ENCODE assay signal across 8 cellular contexts in the genomic region with DNA sequence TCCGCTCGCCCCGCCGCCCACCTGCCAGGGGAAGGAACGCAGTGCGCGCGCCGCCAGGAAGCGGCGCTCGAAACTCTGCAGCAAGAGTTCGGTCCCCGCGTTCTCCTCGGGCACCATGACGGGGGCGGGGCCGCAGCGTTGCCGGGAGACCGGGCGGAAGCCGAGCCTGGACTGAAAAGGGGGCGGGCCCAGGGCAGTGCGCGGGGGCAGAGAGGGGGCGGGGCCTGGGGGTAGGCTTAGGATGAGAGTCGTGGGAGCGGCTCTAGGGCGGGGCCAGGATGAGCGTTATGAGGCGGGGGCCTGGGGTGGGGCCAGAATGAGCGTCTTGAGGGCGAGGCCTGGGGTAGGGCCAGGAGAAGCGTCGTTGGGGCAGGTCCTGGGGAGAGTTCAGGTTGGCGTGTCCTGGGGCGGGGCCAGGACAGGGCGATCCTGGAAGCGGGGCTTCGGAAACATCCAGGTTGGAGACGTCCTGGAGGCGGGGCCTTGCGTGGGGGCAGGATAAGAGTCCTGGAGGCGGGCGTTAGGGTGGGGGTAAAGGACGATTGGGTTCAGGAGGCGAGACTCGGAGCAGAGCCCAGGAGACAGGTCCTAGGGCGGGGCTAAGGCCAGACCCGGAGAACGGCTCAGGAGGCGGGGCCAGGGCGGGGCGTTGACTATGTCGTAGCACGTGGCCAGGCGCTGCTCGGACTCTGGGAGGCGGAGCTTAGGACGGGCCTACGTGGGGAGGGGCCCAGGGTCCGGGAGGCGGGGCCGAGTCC. TPM values are rescaled to one million over a fixed set of nuclear protein-coding genes. Genes with fewer than 3 reads are reported as not detected.
DNase-seq lines count a peak whose midpoint lies in the region; ATAC-seq, FAIRE-seq and TF ChIP-seq lines count a peak whose summit lies in the region.
"Not testable (repeated sequence)": the region's sequence is repeated elsewhere in the genome, so short reads cannot be mapped to it uniquely, and the experiment has no call there.

No MANE protein-coding gene starts in this region.

- not testable (repeated sequence) for TF ChIP-seq CTCF in AG09319 (IDR thresholded peaks at IDR 0.05; ENCODE audit: low read depth, low read length); chondrocyte (IDR thresholded peaks at IDR 0.05); kidney epithelial cell (IDR thresholded peaks at IDR 0.05; ENCODE audit: insufficient read depth, low read length, poor library complexity, severe bottlenecking)

- H3K36me3 Mint-ChIP-seq in chondrocyte (ENCODE audit: low read depth) = not testable (repeated sequence)

- peaks cover 13% of the 10 kb centered on the region for H3K4me1 Mint-ChIP-seq in chondrocyte (ENCODE audit: low read depth)

- H3K9me3 Mint-ChIP-seq in chondrocyte (ENCODE audit: low read depth) = not testable (repeated sequence)

- peak overlapping the region; percentile 57 for H3K4me3 ChIP-seq in kidney epithelial cell (ENCODE audit: low read depth, low read length)

- peak; percentile 95 for ATAC-seq in HG03439 (IDR thresholded peaks at IDR 0.05; ENCODE audit: unreplicated experiment)

- H3K27me3 Mint-ChIP-seq in chondrocyte (ENCODE audit: low read depth) = not testable (repeated sequence)

- H3K27me3 ChIP-seq in kidney epithelial cell (ENCODE audit: control insufficient read depth, insufficient read depth, low read length) = not testable (repeated sequence)

- DNase-seq in AG09319 (ENCODE audit: extremely low read depth, low read depth) = peak; percentile 91
- peak; percentile 31 for DNase-seq in GM19239 (ENCODE audit: insufficient read length, low spot score)
- peak; percentile 93 for DNase-seq in NCI-H510A (lab: John Stamatoyannopoulos, UW)
- peak; percentile 96 for DNase-seq in activated CD4-positive, alpha-beta T cell treated with anti-CD3 and anti-CD28 coated beads for 24 hours (ENCODE audit: low read depth in 2 of 2)
- DNase-seq in chondrocyte (ENCODE audit: low spot score) = peak; percentile 100
- peak; percentile 93 for DNase-seq in kidney epithelial cell (ENCODE audit: low read depth)
- peak; percentile 99 for DNase-seq in stimulated activated CD4-positive, alpha-beta T cell treated with anti-CD3 and anti-CD28 coated beads, Interleukin-15, amount 100 ng/mL, for 24 hours

- H3K36me3 ChIP-seq in kidney epithelial cell (ENCODE audit: control insufficient read depth, insufficient read depth, low read length) = not testable (repeated sequence)

- H3K4me3 Mint-ChIP-seq in chondrocyte (ENCODE audit: unreplicated experiment) = peak overlapping the region; percentile 89

- FAIRE-seq in GM19239 (lab: Jason Lieb, UNC) = peak; percentile 60

- H3K27ac Mint-ChIP-seq in chondrocyte (ENCODE audit: unreplicated experiment) = peak overlapping the region; percentile 91

RNA-seq across cellular contexts. Expression of a gene that starts 43.6 kb away (rescaled TPM):
- 15.3 to 18.1 TPM (median 17.5 TPM) in 3 replicates for total RNA-seq in chondrocyte
- 53.5 and 72.5 TPM in 2 replicates for total RNA-seq in kidney epithelial cell

Comparison
In these comparisons a context has a peak if more than half of its experiments do, and no peak if none do; other contexts are left out.
1. Peak in every context shown above with its lines: DNase-seq, ATAC-seq and H3K4me3 ChIP-seq.
2. DNase-seq: peak in every context shown above with its lines; median percentile 100 in chondrocyte; 99 in stimulated activated CD4-positive, alpha-beta T cell treated with anti-CD3 and anti-CD28 coated beads, Interleukin-15, amount 100 ng/mL, for 24 hours; 96 in activated CD4-positive, alpha-beta T cell treated with anti-CD3 and anti-CD28 coated beads for 24 hours; 93 in NCI-H510A; 93 in kidney epithelial cell; 91 in AG09319; 31 in GM19239.